ENCODE assay signal across 8 cellular contexts in the genomic region with DNA sequence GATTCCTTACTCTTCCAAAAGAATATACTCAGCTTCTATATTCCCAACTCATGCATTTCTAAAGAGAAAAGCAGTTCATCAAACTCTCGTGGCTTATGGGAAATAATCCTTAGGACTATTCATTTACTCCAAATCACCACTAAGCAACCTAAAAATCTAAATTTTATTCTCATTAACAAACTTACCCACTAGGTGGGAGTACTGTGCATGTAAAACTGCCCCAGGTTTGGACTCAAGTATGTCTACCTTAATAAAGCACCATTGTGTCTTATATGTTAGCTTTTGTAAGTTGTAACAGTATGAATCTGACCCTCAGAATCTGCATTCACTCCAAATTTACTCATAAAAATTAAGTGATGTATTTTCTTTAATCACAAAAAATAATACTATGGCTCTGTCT. TPM values are rescaled to one million over a fixed set of nuclear protein-coding genes. Genes with fewer than 3 reads are reported as not detected.
A peak's percentile ranks its signal among the peaks of the same experiment; 100 is the strongest.
DNase-seq lines count a peak whose midpoint lies in the region; ATAC-seq and TF ChIP-seq lines count a peak whose summit lies in the region.

No MANE protein-coding gene starts in this region.

- H3K27ac ChIP-seq in GM23248: peak overlapping the region; percentile 87
- no peak overlapping the region for H3K27ac ChIP-seq in RWPE1
- peak overlapping the region; percentile 1 for H3K27ac ChIP-seq in foreskin keratinocyte

- H3K9ac ChIP-seq in GM23248: peak overlapping the region; percentile 66

- POLR2A ChIA-PET in BJ (lab: Charles Lee): no interaction called here
- POLR2A ChIA-PET in RWPE1 (lab: Yijun Ruan, JAX; ENCODE audit: low non-redundant PET): no interaction called here

- DNase-seq in BJ (ENCODE audit: low read depth) (no peak), GM23248 (peak; percentile 67), RWPE1 (ENCODE audit: low spot score) (no peak), foreskin keratinocyte (peak in 1 of 2 donors; percentile 37), cerebellum (ENCODE audit: low spot score) (no peak), mucosa of descending colon (no peak)
- DNase-seq in activated naive CD4-positive, alpha-beta T cell treated with anti-CD3 and anti-CD28 coated beads, Interleukin-2, amount 50 U/mL, for 72 hours (ENCODE audit: low spot score in 2 of 2): no peak
- no peak for DNase-seq in stimulated activated naive CD4-positive, alpha-beta T cell treated with Interleukin-2 at 50 U/mL for 16 hours (lab: John Stamatoyannopoulos, UW)

- H3K9me3 ChIP-seq in GM23248 (ENCODE audit: low read depth): no peaks in the 10 kb centered on the region
- H3K9me3 ChIP-seq in mucosa of descending colon: no peaks in the 10 kb centered on the region

- peaks cover 16 to 29% of the 10 kb centered on the region in 2 donors for H3K36me3 Mint-ChIP-seq in activated naive CD4-positive, alpha-beta T cell treated with anti-CD3 and anti-CD28 coated beads, Interleukin-2, amount 50 U/mL, for 72 hours

- intact Hi-C loops in mucosa of descending colon (cut with DNase I, micrococcal nuclease): no loop called here

- H3K27me3 ChIP-seq in BJ (ENCODE audit: control insufficient read depth, insufficient read depth, low read length) (no peaks in the 10 kb centered on the region), GM23248 (replicated peaks; ENCODE audit: insufficient read depth) (no peaks in the 10 kb centered on the region), foreskin keratinocyte (no peaks in the 10 kb centered on the region)

- 59 to 62% methylated on average over 1 of the region's 1 CpG for WGBS in GM23248 (ENCODE audit: low coverage in 1 of 2, low lambda C conversion rate in 2 of 2, missing lambda C conversion rate in 2 of 2), 2 experiments

- H3K4me1 ChIP-seq in GM23248 (ENCODE audit: insufficient read depth) (peaks cover 24% of the 10 kb centered on the region), foreskin keratinocyte (peaks cover 23% of the 10 kb centered on the region), mucosa of descending colon (ENCODE audit: low read depth) (no peaks in the 10 kb centered on the region)

- CTCF ChIA-PET in BJ (lab: Yijun Ruan, JAX): interaction anchor here (0.6 to 2.1 kb wide), 11 partner anchors 16 to 274 kb away, joined by 3 to 10 read pairs (median 3); no protein-coding TSS in a partner anchor
- CTCF ChIA-PET in RWPE1 (lab: Yijun Ruan, JAX): interaction anchor here (0.8 kb wide), 1 partner anchor 277 kb away, joined by 3 read pairs; no protein-coding TSS in a partner anchor

- H3K79me2 ChIP-seq in GM23248 (ENCODE audit: insufficient read depth): peaks cover 17% of the 10 kb centered on the region

- in situ Hi-C loops in GM23248 (cut with MboI): no loop called here

- no peaks in the 10 kb centered on the region for H4K20me1 ChIP-seq in GM23248 (ENCODE audit: insufficient read depth)

- no peak overlapping the region for H3K4me3 ChIP-seq in BJ (ENCODE audit: low read depth, low read length)
- no peak overlapping the region for H3K4me3 ChIP-seq in GM23248
- H3K4me3 ChIP-seq in mucosa of descending colon: no peak overlapping the region

- TF ChIP-seq CTCF in BJ (IDR thresholded peaks at IDR 0.05; ENCODE audit: insufficient read depth, low read depth, low read length) (peak; percentile 50), RWPE1 (conservative IDR thresholded peaks at IDR 0.05; ENCODE audit: low read depth) (peak; percentile 37; the same call in 1 of the 2 replicates), foreskin keratinocyte (conservative IDR thresholded peaks at IDR 0.05) (peak; percentile 70), mucosa of descending colon (IDR thresholded peaks at IDR 0.05) (no peak)

- no peak overlapping the region for H2AFZ ChIP-seq in GM23248

- peak; percentile 73 for ATAC-seq in foreskin keratinocyte
- no peak for ATAC-seq in activated naive CD4-positive, alpha-beta T cell treated with anti-CD3 and anti-CD28 coated beads, Interleukin-2, amount 50 U/mL, for 72 hours
- ATAC-seq in mucosa of descending colon: no peak

- peaks cover 28% of the 10 kb centered on the region for H3F3A ChIP-seq in GM23248 (ENCODE audit: insufficient read depth)

- H3K4me2 ChIP-seq in GM23248 (ENCODE audit: unreplicated experiment): peak overlapping the region; percentile 78

- H3K9me3 Mint-ChIP-seq in activated naive CD4-positive, alpha-beta T cell treated with anti-CD3 and anti-CD28 coated beads, Interleukin-2, amount 50 U/mL, for 72 hours: no peaks in the 10 kb centered on the region

- no peak overlapping the region for H3K27ac Mint-ChIP-seq in activated naive CD4-positive, alpha-beta T cell treated with anti-CD3 and anti-CD28 coated beads, Interleukin-2, amount 50 U/mL, for 72 hours

- H3K36me3 ChIP-seq in BJ (ENCODE audit: control insufficient read depth, insufficient read depth, low read length) (no peaks in the 10 kb centered on the region), GM23248 (ENCODE audit: low read depth) (peaks cover 15% of the 10 kb centered on the region), mucosa of descending colon (ENCODE audit: low read depth) (no peaks in the 10 kb centered on the region)

- H3K9me2 ChIP-seq in GM23248 (ENCODE audit: insufficient read depth): no peaks in the 10 kb centered on the region

RNA-seq across cellular contexts. Expression of a gene that starts 25.3 kb away (rescaled TPM):
- polyA plus RNA-seq in BJ (2011; rRNA removed) (13.8 and 17.4 TPM in 2 replicates), GM23248 (2016; fragmentation: Nextera tagmentation; extraction: Ambion mirVana) (17.5 and 17.7 TPM in 2 replicates), foreskin keratinocyte (6.7 and 7.8 TPM in 2 replicates)
- polyA minus RNA-seq in BJ (2011; rRNA and poly(A)+ RNA removed): 10.1 and 12.9 TPM in 2 replicates
- 14.3 and 26.6 TPM in 2 replicates for total RNA-seq in GM23248 (2014; rRNA removed; shearing (Covaris generic))
- total RNA-seq in foreskin keratinocyte (23.3 and 23.5 TPM in 2 replicates), cerebellum (20.1 TPM), mucosa of descending colon (10 to 100 TPM; 10.2 to 16.1 (median 12.5) TPM)
- 10 to 100 TPM; 51.6 to 69.2 TPM for total RNA-seq in activated naive CD4-positive, alpha-beta T cell treated with anti-CD3 and anti-CD28 coated beads, Interleukin-2, amount 50 U/mL, for 72 hours
